33 cellular contexts compared by ENCODE assay signal in the genomic region with DNA sequence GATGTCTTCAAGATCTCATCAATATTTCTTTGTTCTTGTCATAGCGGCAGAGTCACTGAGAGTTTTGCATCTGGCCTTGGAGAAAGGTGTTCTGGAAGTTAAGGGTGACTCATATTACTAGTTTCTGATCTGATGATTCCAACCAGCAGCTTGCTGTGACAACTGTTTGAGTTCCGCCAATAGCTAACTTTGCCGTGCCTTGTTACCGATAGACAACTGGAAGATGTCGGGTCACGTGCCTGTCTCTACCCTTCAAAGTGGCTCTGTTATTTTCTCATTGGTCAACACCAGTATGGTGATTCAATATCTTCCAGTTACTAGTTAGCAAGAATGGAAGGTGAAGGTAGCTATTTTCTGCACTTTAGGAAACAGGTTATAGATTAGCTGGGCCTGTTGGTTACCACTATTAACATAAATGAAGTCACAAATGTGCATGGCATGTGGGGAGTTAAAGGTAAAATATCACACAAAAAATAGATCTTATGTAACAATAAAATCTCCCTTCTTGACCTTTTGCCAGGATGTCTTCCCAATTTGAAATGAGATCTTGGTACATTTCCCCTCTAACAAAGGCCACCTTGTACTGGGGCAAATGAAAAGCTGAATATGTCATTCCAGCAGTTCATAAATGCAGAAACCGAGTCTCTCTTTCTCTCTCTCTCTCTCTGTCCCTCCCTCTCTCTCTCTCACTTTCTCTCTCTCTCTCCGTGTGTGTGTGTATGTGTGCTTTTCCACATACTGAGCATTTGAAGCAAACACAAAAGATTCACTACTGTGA. TPM values are rescaled to one million over a fixed set of nuclear protein-coding genes. Genes with fewer than 3 reads are reported as not detected.
"Had no signal": no experiment of that assay in that cellular context is flagged by ENCODE, and none has a peak within 500 bp of the region (broad histone marks: within the 10 kb centered on the region; RNA-seq: fewer than 3 reads in every experiment).

No MANE protein-coding gene starts in this region.

- H3K27ac ChIP-seq: coronary artery, foreskin keratinocyte, prostate gland, uterus, WERI-Rb-1 had no signal

- H3K36me3 Mint-ChIP-seq: activated naive CD8-positive, alpha-beta T cell; naive B cell; stimulated activated memory B cell treated with anti-CD40 and anti-IgM and Interleukin-4, amounts not matched to agents 10 μg/mL and 1 μg/mL and 100 μg/mL, for 72 hours; type B pancreatic cell had no signal

- H3K36me3 ChIP-seq: pancreas, prostate gland, uterus, WERI-Rb-1 had no signal

- H3K4me1 Mint-ChIP-seq: nephron progenitor cell; stimulated activated memory B cell treated with anti-CD40 and anti-IgM and Interleukin-4, amounts not matched to agents 10 μg/mL and 1 μg/mL and 100 μg/mL, for 72 hours; stimulated activated naive CD8-positive, alpha-beta T cell treated with anti-CD3 and anti-CD28 coated beads, Interleukin-15, amount 100 ng/mL, for 72 hours had no signal

- H3K9me3 ChIP-seq: pancreas, prostate gland, uterus had no signal

- H3K27me3 Mint-ChIP-seq: stimulated activated memory B cell treated with anti-CD40 and anti-IgM and Interleukin-4, amounts not matched to agents 10 μg/mL and 1 μg/mL and 100 μg/mL, for 72 hours had no signal

- DNase-seq: activated CD4-positive, alpha-beta T cell treated with anti-CD3 and anti-CD28 coated beads for 48 hours; activated CD4-positive, alpha-beta T cell treated with anti-CD3 and anti-CD28 coated beads, Interleukin-2, amount 50 U/mL, for 48 hours; activated CD8-positive, alpha-beta memory T cell treated with anti-CD3 and anti-CD28 coated beads for 24 hours; activated effector memory CD4-positive, alpha-beta T cell treated with Interleukin-2 at 50 U/mL for 16 hours; activated naive CD4-positive, alpha-beta T cell treated with Interleukin-2 at 50 U/mL for 16 hours; anterior cingulate cortex; foreskin keratinocyte; islet precursor cell; left cardiac atrium; left ventricle myocardium superior; naive B cell; nephron progenitor cell; nucleus accumbens; pancreas; stimulated activated CD4-positive, alpha-beta T cell treated with anti-CD3 and anti-CD28 coated beads, Interleukin-1b, Interleukin-23, amount 100 ng/mL, for 48 hours; stimulated activated CD4-positive, alpha-beta T cell treated with anti-CD3 and anti-CD28 coated beads, Interleukin-4, amount 100 ng/mL, for 4 hours; stimulated activated CD8-positive, alpha-beta memory T cell treated with anti-CD3 and anti-CD28 coated beads, Interleukin-4, amount 100 ng/mL, for 48 hours; stimulated activated naive CD8-positive, alpha-beta T cell treated with anti-CD3 and anti-CD28 coated beads, Interleukin-15, amount 100 ng/mL, for 72 hours; substantia nigra; T1000; uterus; WERI-Rb-1 had no signal

- H3K4me3 Mint-ChIP-seq: activated naive CD8-positive, alpha-beta T cell; naive B cell; nephron progenitor cell; stimulated activated memory B cell treated with anti-CD40 and anti-IgM and Interleukin-4, amounts not matched to agents 10 μg/mL and 1 μg/mL and 100 μg/mL, for 72 hours; stimulated activated naive CD8-positive, alpha-beta T cell treated with anti-CD3 and anti-CD28 coated beads, Interleukin-15, amount 100 ng/mL, for 72 hours; T-helper 1 cell treated with Interleukin-12 subunit alpha and Interleukin-12 subunit beta and Interleukin-4 antibody, amounts not matched to agents 30 μg/mL and 1 μg/mL, for 36 hours; type B pancreatic cell had no signal

- H3K4me1 ChIP-seq: pancreas, prostate gland, uterus had no signal

- H3K4me2 ChIP-seq: smooth muscle cell had no signal

- H3K4me3 ChIP-seq: coronary artery, pancreas, prostate gland, smooth muscle cell, uterus had no signal

- H3K27me3 ChIP-seq: foreskin keratinocyte, pancreas, uterus had no signal

- H3K27ac Mint-ChIP-seq: activated naive CD8-positive, alpha-beta T cell; naive B cell; nephron progenitor cell; stimulated activated memory B cell treated with anti-CD40 and anti-IgM and Interleukin-4, amounts not matched to agents 10 μg/mL and 1 μg/mL and 100 μg/mL, for 72 hours; stimulated activated naive CD8-positive, alpha-beta T cell treated with anti-CD3 and anti-CD28 coated beads, Interleukin-15, amount 100 ng/mL, for 72 hours; T-helper 1 cell treated with Interleukin-12 subunit alpha and Interleukin-12 subunit beta and Interleukin-4 antibody, amounts not matched to agents 30 μg/mL and 1 μg/mL, for 36 hours; type B pancreatic cell had no signal

- FAIRE-seq: endothelial cell of umbilical vein, pancreas had no signal

- H3K9me3 Mint-ChIP-seq: naive B cell; nephron progenitor cell; stimulated activated naive CD8-positive, alpha-beta T cell treated with anti-CD3 and anti-CD28 coated beads, Interleukin-15, amount 100 ng/mL, for 72 hours; T-helper 1 cell treated with Interleukin-12 subunit alpha and Interleukin-12 subunit beta and Interleukin-4 antibody, amounts not matched to agents 30 μg/mL and 1 μg/mL, for 36 hours; type B pancreatic cell had no signal

- ATAC-seq: activated CD4-positive, CD25-positive, alpha-beta regulatory T cell treated with anti-CD3 and anti-CD28 coated beads, Interleukin-2, amount 50 U/mL, for 24 hours; esophagus mucosa; foreskin keratinocyte; left cardiac atrium; left ventricle myocardium superior; stimulated activated memory B cell treated with anti-CD40 and anti-IgM and Interleukin-4, amounts not matched to agents 10 μg/mL and 1 μg/mL and 100 μg/mL, for 72 hours; stimulated activated naive CD8-positive, alpha-beta T cell treated with anti-CD3 and anti-CD28 coated beads, Interleukin-15, amount 100 ng/mL, for 72 hours had no signal

RNA-seq across cellular contexts. Expression of gene MGAM2, which starts 2.6 kb away (rescaled TPM):
- total RNA-seq: endothelial cell of umbilical vein, foreskin keratinocyte, lung microvascular endothelial cell, smooth muscle cell had no signal
- polyA plus RNA-seq: endothelial cell of umbilical vein, foreskin keratinocyte, smooth muscle cell had no signal
